10 cellular contexts compared by ENCODE assay signal in the genomic region with DNA sequence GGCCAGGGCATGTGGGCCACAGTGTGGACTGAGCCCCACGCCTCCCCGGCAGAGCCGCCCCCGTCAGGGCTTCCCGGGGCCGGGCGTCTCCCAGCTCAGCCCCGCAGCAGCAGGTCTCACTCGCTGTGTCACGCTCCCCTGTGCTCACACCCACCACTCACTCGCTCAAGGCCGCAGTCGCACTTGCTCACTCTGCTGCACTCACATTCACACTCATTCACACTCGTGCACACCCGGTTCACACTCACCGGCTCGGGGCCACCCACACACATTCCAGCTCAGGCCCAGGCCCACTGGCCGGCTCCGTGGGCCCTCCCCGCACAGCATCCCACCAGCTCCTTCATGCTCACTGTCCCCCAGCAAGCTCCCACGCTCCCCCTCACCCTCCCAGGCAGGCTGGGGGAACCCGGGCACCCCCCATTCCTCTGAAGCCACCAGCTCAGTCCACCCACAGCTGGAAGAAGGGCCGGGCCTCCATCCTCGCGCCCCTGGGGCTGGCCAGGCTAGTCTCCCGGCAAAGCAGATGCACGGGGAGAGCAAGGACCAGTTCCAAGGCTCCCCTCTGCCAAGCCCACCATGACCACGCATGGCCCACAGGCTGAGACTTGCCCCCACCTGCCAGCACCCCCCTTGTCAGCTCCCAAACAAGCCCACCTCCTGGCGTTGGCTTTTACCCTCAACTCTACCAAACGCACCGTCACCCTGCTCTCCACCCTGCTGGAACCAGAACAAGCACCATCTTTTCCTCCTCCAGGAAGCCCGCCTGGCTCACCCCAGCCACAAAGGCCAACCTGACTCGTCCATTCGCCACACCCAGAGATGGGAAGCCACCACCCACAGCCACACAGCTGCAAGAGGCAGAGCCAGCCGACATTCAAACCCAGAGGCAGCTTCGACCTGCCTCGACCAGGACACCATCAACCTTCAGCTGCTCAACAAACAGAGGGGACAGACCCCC. TPM values are rescaled to one million over a fixed set of nuclear protein-coding genes. Genes with fewer than 3 reads are reported as not detected.
A peak's percentile ranks its signal among the peaks of the same experiment; 100 is the strongest.
DNase-seq lines count a peak whose midpoint lies in the region; ATAC-seq and TF ChIP-seq lines count a peak whose summit lies in the region.
"Had no signal": no experiment of that assay in that cellular context is flagged by ENCODE, and none has a peak within 500 bp of the region (broad histone marks: within the 10 kb centered on the region; RNA-seq: fewer than 3 reads in every experiment).

No MANE protein-coding gene starts in this region.

- H3K36me3 Mint-ChIP-seq in CD8-positive, alpha-beta T cell = peaks cover 14% of the 10 kb centered on the region
- peaks cover 7% of the 10 kb centered on the region for H3K36me3 Mint-ChIP-seq in progenitor cell of endocrine pancreas (ENCODE audit: insufficient read depth)

- no peak for DNase-seq in CD8-positive, alpha-beta T cell
- DNase-seq in NT2/D1 (ENCODE audit: low read depth, low spot score) (no peak), progenitor cell of endocrine pancreas (ENCODE audit: low spot score, unreplicated experiment) (no peak), NCI-H2029 treated with DMSO at 0.1 percent for 48 hours (lab: John Stamatoyannopoulos, UW) (no peak), hippocampal formation (lab: John Stamatoyannopoulos, UW) (no peak), GM13977 (ENCODE audit: low spot score) (no peak), NCI-H774 (lab: John Stamatoyannopoulos, UW) (no peak)
- DNase-seq: activated CD4-positive, CD25-positive, alpha-beta regulatory T cell treated with anti-CD3 and anti-CD28 coated beads, Interleukin-2, amount 50 U/mL, for 72 hours; NCI-H2107 had no signal

- peak overlapping the region; percentile 6 for H3K9ac ChIP-seq in NT2/D1 (ENCODE audit: insufficient read length, low read depth)

- in situ Hi-C loops in GM13977 (cut with MboI; ENCODE audit: low pct_unique_long_range_greater_than_20kb, low sequenced_read_pairs, unreplicated experiment) = no loop called here

- H3K4me3 ChIP-seq in CD8-positive, alpha-beta T cell (ENCODE audit: low read depth, low read length) = no peak overlapping the region
- H3K4me3 ChIP-seq in NT2/D1 (ENCODE audit: insufficient read length, low read depth) = no peak overlapping the region
- H3K4me3 ChIP-seq in gastroesophageal sphincter = no peak overlapping the region

- no peaks in the 10 kb centered on the region for H3K36me3 ChIP-seq in CD8-positive, alpha-beta T cell (ENCODE audit: insufficient read depth, low read length)
- peaks cover 41% of the 10 kb centered on the region for H3K36me3 ChIP-seq in NT2/D1 (ENCODE audit: insufficient read depth, insufficient read length, low read length)
- peaks cover 0 to 7% of the 10 kb centered on the region in 2 donors for H3K36me3 ChIP-seq in gastroesophageal sphincter

- H3K27me3 Mint-ChIP-seq in CD8-positive, alpha-beta T cell (ENCODE audit: low read depth) = no peaks in the 10 kb centered on the region
- no peaks in the 10 kb centered on the region for H3K27me3 Mint-ChIP-seq in progenitor cell of endocrine pancreas

- H3K27me3 ChIP-seq in CD8-positive, alpha-beta T cell (ENCODE audit: insufficient read depth, low read length) = no peaks in the 10 kb centered on the region
- H3K27me3 ChIP-seq in NT2/D1 (ENCODE audit: insufficient read depth, insufficient read length) (no peaks in the 10 kb centered on the region), gastroesophageal sphincter (no peaks in the 10 kb centered on the region)

- no peaks in the 10 kb centered on the region for H3K9me3 Mint-ChIP-seq in CD8-positive, alpha-beta T cell
- no peaks in the 10 kb centered on the region for H3K9me3 Mint-ChIP-seq in progenitor cell of endocrine pancreas (ENCODE audit: low read depth)

- no peak overlapping the region for H3K4me3 Mint-ChIP-seq in CD8-positive, alpha-beta T cell
- H3K4me3 Mint-ChIP-seq in progenitor cell of endocrine pancreas (ENCODE audit: low read depth) = no peak overlapping the region

- CTCF ChIA-PET in CD8-positive, alpha-beta T cell (lab: Charles Lee) = no interaction called here

- peaks cover 34% of the 10 kb centered on the region for H3K4me1 ChIP-seq in CD8-positive, alpha-beta T cell (ENCODE audit: insufficient read depth, low read length)
- peaks cover 44% of the 10 kb centered on the region for H3K4me1 ChIP-seq in NT2/D1 (ENCODE audit: insufficient read depth, insufficient read length)
- peaks cover 8 to 72% (median 56%) of the 10 kb centered on the region in 3 donors for H3K4me1 ChIP-seq in gastroesophageal sphincter

- POLR2A ChIA-PET in CD8-positive, alpha-beta T cell (lab: Charles Lee) = no interaction called here

- no peak for TF ChIP-seq CTCF in CD8-positive, alpha-beta T cell (IDR thresholded peaks at IDR 0.05)
- TF ChIP-seq CTCF in gastroesophageal sphincter (IDR thresholded peaks at IDR 0.05) (no peak), progenitor cell of endocrine pancreas (IDR thresholded peaks at IDR 0.05; ENCODE audit: unreplicated experiment) (no peak), GM13977 (IDR thresholded peaks at IDR 0.05; ENCODE audit: extremely low read depth, insufficient read depth, missing control alignments) (no peak)

- ATAC-seq in CD8-positive, alpha-beta T cell = no peak
- ATAC-seq in gastroesophageal sphincter = no peak

- no peak overlapping the region for H3K27ac ChIP-seq in CD8-positive, alpha-beta T cell (ENCODE audit: low read depth, low read length)
- H3K27ac ChIP-seq in gastroesophageal sphincter = peak overlapping the region in 3 of 4 donors; percentile 48 to 71 (median 67)

- TF ChIP-seq EP300 in gastroesophageal sphincter (IDR thresholded peaks at IDR 0.05) = no peak

- WGBS in gastroesophageal sphincter (ENCODE audit: low coverage in 1 of 2), 2 donors = 68 to 79% methylated on average over 5 to 18 of the region's 37 CpGs

- peak overlapping the region; percentile 79 for H3K27ac Mint-ChIP-seq in CD8-positive, alpha-beta T cell
- peak overlapping the region; percentile 73 for H3K27ac Mint-ChIP-seq in progenitor cell of endocrine pancreas

- H3K4me1 Mint-ChIP-seq in CD8-positive, alpha-beta T cell (ENCODE audit: low read depth) = peaks cover 41% of the 10 kb centered on the region
- H3K4me1 Mint-ChIP-seq in progenitor cell of endocrine pancreas (ENCODE audit: low read depth) = peaks cover 22% of the 10 kb centered on the region

- H3K9me3 ChIP-seq in CD8-positive, alpha-beta T cell (ENCODE audit: low read length) = no peaks in the 10 kb centered on the region
- H3K9me3 ChIP-seq in NT2/D1 (ENCODE audit: insufficient read depth, low read length) (no peaks in the 10 kb centered on the region; the same call in 1 of the 2 replicates), gastroesophageal sphincter (no peaks in the 10 kb centered on the region)

- no peak for TF ChIP-seq POLR2A in gastroesophageal sphincter (IDR thresholded peaks at IDR 0.05)

- intact Hi-C loops in CD8-positive, alpha-beta T cell (cut with DNase I, micrococcal nuclease) = no loop called here

RNA-seq across cellular contexts. Expression of a gene that starts 28.0 kb away (rescaled TPM):
- 10 to 100 TPM; 96.5 to 97.8 TPM for total RNA-seq in CD8-positive, alpha-beta T cell
- total RNA-seq in gastroesophageal sphincter (100 to 1,000 TPM in 2 of 4 donors, 10 to 100 TPM in 2; 67.2 to 148 (median 105) TPM), progenitor cell of endocrine pancreas (218 and 251 TPM in 2 replicates)
